Comparison of ENCODE assay signal across 8 cellular contexts in the genomic region with DNA sequence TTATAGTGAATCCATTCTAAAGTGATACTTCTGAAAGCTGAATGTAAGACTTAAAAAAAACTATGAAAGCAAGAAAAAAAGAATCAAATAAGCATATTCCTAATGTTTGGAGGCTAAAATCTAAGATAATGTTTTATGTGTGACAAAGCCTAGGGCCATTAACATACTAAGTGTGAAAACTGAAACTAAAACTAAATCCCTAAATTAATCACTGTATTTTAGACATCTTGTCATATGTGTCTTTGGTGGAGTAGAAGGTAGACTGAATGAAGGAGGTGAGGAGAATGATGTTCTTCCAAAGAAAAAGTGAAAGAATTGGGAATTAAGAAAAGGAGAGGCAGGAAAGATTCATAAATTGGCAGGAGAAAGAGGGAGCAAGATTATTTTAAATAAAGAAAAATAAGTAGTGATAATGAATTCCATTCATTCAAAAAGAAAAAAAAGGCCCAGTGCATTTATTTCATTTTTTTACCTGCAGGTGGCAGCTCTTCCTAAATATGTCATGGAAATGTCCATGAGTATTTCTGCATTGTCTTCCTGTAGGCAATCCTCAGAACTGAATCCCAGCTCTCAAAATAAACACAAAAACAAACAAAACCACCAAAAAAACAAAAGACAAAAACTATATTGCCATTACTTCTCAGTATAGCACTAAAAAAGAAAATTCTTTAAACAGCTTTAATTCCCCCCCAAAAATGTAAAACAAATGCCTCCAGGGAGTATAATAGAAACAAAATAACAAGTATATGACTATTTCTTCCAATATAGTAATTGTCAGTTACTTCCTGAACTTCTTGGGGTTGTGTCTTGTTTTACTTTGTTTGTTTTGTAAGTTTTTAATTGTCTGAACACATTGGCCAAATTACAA. TPM values are rescaled to one million over a fixed set of nuclear protein-coding genes. Genes with fewer than 3 reads are reported as not detected.
DNase-seq lines count a peak whose midpoint lies in the region; ATAC-seq, FAIRE-seq and TF ChIP-seq lines count a peak whose summit lies in the region.

No MANE protein-coding gene starts in this region.

- CTCF ChIA-PET in A549 (lab: Yijun Ruan, JAX) = interaction anchor here (0.6 to 2.1 kb wide), 8 partner anchors 8 to 115 kb away, joined by 3 to 8 read pairs (median 4); partner anchors contain the start of gene AP1AR

- H3K79me2 ChIP-seq in osteoblast (ENCODE audit: insufficient read depth, low read length) = no peaks in the 10 kb centered on the region

- no peaks in the 10 kb centered on the region for H4K20me1 ChIP-seq in osteoblast (ENCODE audit: insufficient read depth, low read length)

- H3K36me3 Mint-ChIP-seq in central memory CD8-positive, alpha-beta T cell (ENCODE audit: insufficient read depth) = no peaks in the 10 kb centered on the region

- H3K9me3 Mint-ChIP-seq in central memory CD8-positive, alpha-beta T cell = no peaks in the 10 kb centered on the region

- TF ChIP-seq CTCF in A549 (IDR thresholded peaks at IDR 0.05) = peak; percentile 50
- TF ChIP-seq CTCF in osteoblast (IDR thresholded peaks at IDR 0.05; ENCODE audit: extremely low read depth, low read depth, low read length) = peak; percentile 35

- no peaks in the 10 kb centered on the region for H3K4me1 Mint-ChIP-seq in central memory CD8-positive, alpha-beta T cell

- TF ChIP-seq EP300 in A549 (IDR thresholded peaks at IDR 0.05) = no peak

- peak overlapping the region; percentile 4 for H3K27ac Mint-ChIP-seq in central memory CD8-positive, alpha-beta T cell (ENCODE audit: low read depth)

- ATAC-seq in A549 = peak in 1 of 2 experiments; percentile 59; a peak in 2 of 6 replicates
- ATAC-seq in central memory CD8-positive, alpha-beta T cell (replicated peaks; ENCODE audit: extremely low read depth, poor library complexity, severe bottlenecking) = no peak
- ATAC-seq in GM19023 (IDR thresholded peaks at IDR 0.05; ENCODE audit: unreplicated experiment) = no peak
- no peak for ATAC-seq in HG03095 (IDR thresholded peaks at IDR 0.05; ENCODE audit: unreplicated experiment)

- peak; percentile 40 to 59; a peak in 3 of 5 replicates for TF ChIP-seq RAD21 in A549 (conservative IDR thresholded peaks at IDR 0.05 in 1 of 2, IDR thresholded peaks at IDR 0.05 in 1 of 2)

- DNase-seq in A549 (ENCODE audit: low read depth in 1 of 2, low spot score in 1 of 2) (peak; percentile 29 to 46), NCI-H1092 (lab: John Stamatoyannopoulos, UW) (peak; percentile 29), osteoblast (ENCODE audit: insufficient read length, low spot score, missing footprints) (peak; percentile 75)
- DNase-seq in central memory CD8-positive, alpha-beta T cell (ENCODE audit: low spot score in 2 of 2) = no peak
- no peak for DNase-seq in stimulated activated CD4-positive, alpha-beta T cell treated with anti-CD3 and anti-CD28 coated beads, Interleukin-1b, Interleukin-23, amount 100 ng/mL, for 48 hours

- FAIRE-seq in A549 (lab: Jason Lieb, UNC) (no peak), G401.6 (lab: Jason Lieb, UNC) (peak; percentile 85)

- POLR2A ChIA-PET in A549 (lab: Yijun Ruan, JAX) = no interaction called here

- H3K36me3 ChIP-seq in osteoblast (ENCODE audit: insufficient read depth, low read length) = no peaks in the 10 kb centered on the region

- no peak for TF ChIP-seq POLR2A in A549 (IDR thresholded peaks at IDR 0.05; ENCODE audit: low read length)

- H3K4me3 ChIP-seq in A549 (no peak overlapping the region), osteoblast (ENCODE audit: insufficient read depth, low read length) (no peak overlapping the region)

- no peak overlapping the region for H3K4me2 ChIP-seq in A549
- H3K4me2 ChIP-seq in osteoblast (ENCODE audit: insufficient read depth, low read length) = peak overlapping the region; percentile 6

- H3K9me3 ChIP-seq in A549 = no peaks in the 10 kb centered on the region
- H3K9me3 ChIP-seq in osteoblast (ENCODE audit: low read depth, low read length) = no peaks in the 10 kb centered on the region

- no peak overlapping the region for H2AFZ ChIP-seq in osteoblast (ENCODE audit: low read length)

- H3K27me3 Mint-ChIP-seq in central memory CD8-positive, alpha-beta T cell = no peaks in the 10 kb centered on the region

- H3K27me3 ChIP-seq in osteoblast (ENCODE audit: insufficient read depth, low read length) = no peaks in the 10 kb centered on the region

- H3K4me3 Mint-ChIP-seq in central memory CD8-positive, alpha-beta T cell = no peak overlapping the region

- H3K27ac ChIP-seq in A549 = no peak overlapping the region
- H3K27ac ChIP-seq in osteoblast (ENCODE audit: low read depth, low read length) = no peak overlapping the region

- no peaks in the 10 kb centered on the region for H3K4me1 ChIP-seq in A549
- peaks cover 7% of the 10 kb centered on the region for H3K4me1 ChIP-seq in osteoblast (ENCODE audit: insufficient read depth, low read length)

TF ChIP-seq in A549, 52 proteins besides CTCF, POLR2A, EP300 and RAD21:
- TF ChIP-seq ZSCAN20 (CRISPR knock-in tag; IDR thresholded peaks at IDR 0.05) (no peak), SMC3 (IDR thresholded peaks at IDR 0.05) (peak; percentile 59), MYC (IDR thresholded peaks at IDR 0.05; ENCODE audit: borderline replicate concordance, low read length) (no peak), PHF8 (IDR thresholded peaks at IDR 0.05; ENCODE audit: borderline replicate concordance, low read depth) (no peak), E2F6 (IDR thresholded peaks at IDR 0.05; ENCODE audit: borderline replicate concordance, low read depth) (no peak)

RNA-seq across cellular contexts. Expression of gene AP1AR, which starts 17.0 kb away (rescaled TPM):
- polyA plus RNA-seq in A549 (2011; rRNA removed) (21.1 and 34.6 TPM in 2 replicates), A549 (2017; fragmentation: RNase III; extraction: RNeasy Plus Mini Kit Qiagen cat#74134 plus additional on column Dnase treatment) (14.3 to 16.5 TPM (median 16.0 TPM) in 3 replicates)
- polyA plus RNA-seq in A549 (2012; cell fraction: cytosol; rRNA removed) = 6.8 and 10.1 TPM in 2 replicates
- polyA plus RNA-seq in A549 (2012; cell fraction: nucleus; rRNA removed) = 6.6 and 8.3 TPM in 2 replicates
- 2.6 and 4.4 TPM in 2 replicates for polyA minus RNA-seq in A549 (2011; rRNA and poly(A)+ RNA removed)
- 27.7 and 28.2 TPM in 2 replicates for total RNA-seq in osteoblast

Comparison
In these comparisons a context has a peak if more than half of its experiments do, and no peak if none do; other contexts are left out.
1. DNase-seq: peak in A549 (2 of 2), NCI-H1092 (single experiment) and osteoblast (single experiment); none in central memory CD8-positive, alpha-beta T cell (0 of 2) and stimulated activated CD4-positive, alpha-beta T cell treated with anti-CD3 and anti-CD28 coated beads, Interleukin-1b, Interleukin-23, amount 100 ng/mL, for 48 hours (single experiment).